13 cellular contexts compared by ENCODE assay signal in genomic region chr17:49439673-49440571, GRCh38. TPM values are rescaled to one million over a fixed set of nuclear protein-coding genes. Genes with fewer than 3 reads are reported as not detected.
A peak's percentile ranks its signal among the peaks of the same experiment; 100 is the strongest.
DNase-seq lines count a peak whose midpoint lies in the region; TF ChIP-seq lines count a peak whose summit lies in the region.
"Had no signal": no experiment of that assay in that cellular context is flagged by ENCODE, and none has a peak within 500 bp of the region (broad histone marks: within the 10 kb centered on the region; RNA-seq: fewer than 3 reads in every experiment).

No MANE protein-coding gene starts in this region.

- peaks cover 41% of the 10 kb centered on the region for H3F3A ChIP-seq in neural progenitor cell (ENCODE audit: low read depth)

- H2AFZ ChIP-seq in neural progenitor cell (replicated peaks) = no peak overlapping the region

- peaks cover 39% of the 10 kb centered on the region for H3K4me1 ChIP-seq in neural progenitor cell

- no peaks in the 10 kb centered on the region for H3K79me2 ChIP-seq in neural progenitor cell (ENCODE audit: low read depth)

- no peaks in the 10 kb centered on the region for H4K20me1 ChIP-seq in neural progenitor cell (ENCODE audit: low read depth)

- H3K27ac Mint-ChIP-seq in neural progenitor cell = no peak overlapping the region
- H3K27ac Mint-ChIP-seq: stimulated activated naive CD8-positive, alpha-beta T cell treated with anti-CD3 and anti-CD28 coated beads, Interleukin-15, Interleukin-2, amounts not matched to agents 100 ng/mL and 50 ng/mL, for 24 hours had no signal

- TF ChIP-seq CTCF in neural progenitor cell (IDR thresholded peaks at IDR 0.05) (no peak), GM10266 (IDR thresholded peaks at IDR 0.05; ENCODE audit: control insufficient read depth, insufficient read depth, low read depth, missing control alignments) (no peak)

- H3K27ac ChIP-seq in neural progenitor cell = no peak overlapping the region
- H3K27ac ChIP-seq: sigmoid colon had no signal

- no peaks in the 10 kb centered on the region for H3K36me3 Mint-ChIP-seq in neural progenitor cell

- peaks cover 54% of the 10 kb centered on the region for H3K4me1 Mint-ChIP-seq in neural progenitor cell

- in situ Hi-C loops in KBM-7 (cut with MboI; ENCODE audit: low pct_unique_long_range_greater_than_20kb, low sequenced_read_pairs) = loop anchor here (10.0 kb wide), 1 partner anchor 115 kb away; no protein-coding TSS in a partner anchor

- H3K9me3 Mint-ChIP-seq in neural progenitor cell = no peaks in the 10 kb centered on the region
- H3K9me3 Mint-ChIP-seq: stimulated activated naive CD8-positive, alpha-beta T cell treated with anti-CD3 and anti-CD28 coated beads, Interleukin-15, Interleukin-2, amounts not matched to agents 100 ng/mL and 50 ng/mL, for 24 hours had no signal

- DNase-seq in EL (peak; percentile 55), M059J (ENCODE audit: low read depth) (peak; percentile 80), ecto neural progenitor cell (ENCODE audit: low spot score) (peak; percentile 52), neural progenitor cell (ENCODE audit: low spot score) (peak; percentile 22), HT-29 (ENCODE audit: low spot score) (no peak), KBM-7 (no peak), GM10266 (ENCODE audit: extremely low spot score) (no peak)
- DNase-seq: left ventricle myocardium superior, NCI-H2081, SIG-M5, sigmoid colon had no signal

- H3K4me3 Mint-ChIP-seq in neural progenitor cell = peak overlapping the region; percentile 76
- H3K4me3 Mint-ChIP-seq: stimulated activated naive CD8-positive, alpha-beta T cell treated with anti-CD3 and anti-CD28 coated beads, Interleukin-15, Interleukin-2, amounts not matched to agents 100 ng/mL and 50 ng/mL, for 24 hours had no signal

- no peak overlapping the region for H3K9ac ChIP-seq in neural progenitor cell

- H3K9me3 ChIP-seq in neural progenitor cell (ENCODE audit: low read depth) = no peaks in the 10 kb centered on the region
- H3K9me3 ChIP-seq: sigmoid colon had no signal

- H3K4me2 ChIP-seq in neural progenitor cell = peak overlapping the region; percentile 94

- no peak overlapping the region for H3K4me3 ChIP-seq in neural progenitor cell
- H3K4me3 ChIP-seq: sigmoid colon had no signal

- peaks cover 44% of the 10 kb centered on the region for H3K27me3 Mint-ChIP-seq in neural progenitor cell (ENCODE audit: insufficient read depth, low read depth)

- no peaks in the 10 kb centered on the region for H3K36me3 ChIP-seq in neural progenitor cell
- H3K36me3 ChIP-seq: sigmoid colon had no signal

- no peaks in the 10 kb centered on the region for H3K27me3 ChIP-seq in neural progenitor cell

RNA-seq across cellular contexts. Expression of gene PHB1, which starts 25.2 kb away (rescaled TPM):
- 153 and 155 TPM in 2 replicates for total RNA-seq in M059J (2014; rRNA removed; shearing (Covaris generic))
- total RNA-seq in neural progenitor cell (ENCODE audit: low replicate concordance) = 126 and 168 TPM in 2 replicates
- total RNA-seq in HT-29 (2014; rRNA removed; shearing (Covaris generic)) = 421 and 434 TPM in 2 replicates

RNA-seq across cellular contexts. Expression of gene NGFR, which starts 55.2 kb away (rescaled TPM):
- 0.39 and 0.62 TPM in 2 replicates for total RNA-seq in M059J (2014; rRNA removed; shearing (Covaris generic))
- 6.6 and 18.4 TPM in 2 replicates for total RNA-seq in neural progenitor cell (ENCODE audit: low replicate concordance)
- total RNA-seq in HT-29 (2014; rRNA removed; shearing (Covaris generic)) = 0.05 TPM in 1 of 2 replicates, not detected in the other
- total RNA-seq: epithelial cell of proximal tubule had no signal

Comparison
In these comparisons a context has a peak if more than half of its experiments do, and no peak if none do; other contexts are left out.
1. DNase-seq: peak in EL (single experiment), M059J (single experiment), ecto neural progenitor cell (single experiment) and neural progenitor cell (single experiment); none in HT-29 (single experiment), KBM-7 (single experiment) and GM10266 (single experiment).